8 cellular contexts compared by ENCODE assay signal in genomic region chr5:14156611-14157493, GRCh38. TPM values are rescaled to one million over a fixed set of nuclear protein-coding genes. Genes with fewer than 3 reads are reported as not detected.
DNase-seq lines count a peak whose midpoint lies in the region; ATAC-seq and TF ChIP-seq lines count a peak whose summit lies in the region.

No MANE protein-coding gene starts in this region.

- peak overlapping the region; percentile 66 for H3K9ac ChIP-seq in SK-N-SH

- ATAC-seq in GM21526 (IDR thresholded peaks at IDR 0.05; ENCODE audit: low FRiP score, unreplicated experiment): peak; percentile 46

- no peak overlapping the region for H2AFZ ChIP-seq in SK-N-SH (ENCODE audit: low read depth)

- H3F3A ChIP-seq in SK-N-SH (replicated peaks; ENCODE audit: insufficient read depth): peaks cover 51% of the 10 kb centered on the region

- 14% methylated on average over 9 of the region's 9 CpGs for WGBS in SK-N-SH (ENCODE audit: low lambda C conversion rate)
- WGBS in prostate gland: 37% methylated on average over 9 of the region's 9 CpGs

- TF ChIP-seq RAD21 in SK-N-SH (IDR thresholded peaks at IDR 0.05; ENCODE audit: low read length): no peak; the same call in 1 of the 2 replicates

- no peak overlapping the region for H3K27ac Mint-ChIP-seq in type B pancreatic cell

- peaks cover 4% of the 10 kb centered on the region for H3K36me3 Mint-ChIP-seq in type B pancreatic cell

- H3K9me3 Mint-ChIP-seq in type B pancreatic cell: peaks cover 5% of the 10 kb centered on the region

- peaks cover 99% of the 10 kb centered on the region for H3K79me2 ChIP-seq in SK-N-SH (ENCODE audit: insufficient read depth)

- peaks cover 43 to 52% of the 10 kb centered on the region in 2 experiments for H3K4me1 ChIP-seq in SK-N-SH (ENCODE audit: control insufficient read depth in 1 of 2, insufficient read depth in 2 of 2, low read depth in 1 of 2, low read length in 1 of 2)
- peaks cover 0 to 75% of the 10 kb centered on the region in 2 donors for H3K4me1 ChIP-seq in right atrium auricular region
- peaks cover 16 to 32% of the 10 kb centered on the region in 2 donors for H3K4me1 ChIP-seq in uterus
- peaks cover 9% of the 10 kb centered on the region for H3K4me1 ChIP-seq in prostate gland (replicated peaks)

- H3K27me3 ChIP-seq in SK-N-SH (ENCODE audit: insufficient read depth) (no peaks in the 10 kb centered on the region), right atrium auricular region (no peaks in the 10 kb centered on the region), uterus (no peaks in the 10 kb centered on the region), prostate gland (replicated peaks; ENCODE audit: insufficient read depth) (no peaks in the 10 kb centered on the region)

- CTCF ChIA-PET in SK-N-SH (lab: Yijun Ruan, JAX): interaction anchor here (1.0 to 2.1 kb wide), 6 partner anchors 8 to 114 kb away, joined by 3 to 5 read pairs (median 4); no protein-coding TSS in a partner anchor

- peak; percentile 95 for DNase-seq in Daoy (ENCODE audit: low read depth)
- DNase-seq in HS-27A (ENCODE audit: low read depth): peak; percentile 96
- DNase-seq in SK-N-SH: peak; percentile 45
- no peak for DNase-seq in right atrium auricular region (ENCODE audit: low spot score)
- DNase-seq in uterus: peak in 1 of 2 donors; percentile 63
- DNase-seq in type B pancreatic cell (ENCODE audit: extremely low spot score, unreplicated experiment): no peak
- DNase-seq in prostate gland (ENCODE audit: low spot score): no peak

- H3K4me3 Mint-ChIP-seq in type B pancreatic cell: no peak overlapping the region

- peak overlapping the region; percentile 30 to 33; a peak in 3 of 4 replicates for H3K4me3 ChIP-seq in SK-N-SH (ENCODE audit: low read depth in 2 of 2, low read length in 1 of 2)
- peak overlapping the region in 1 of 2 donors; percentile 23 for H3K4me3 ChIP-seq in right atrium auricular region
- H3K4me3 ChIP-seq in uterus: peak overlapping the region; percentile 14 to 29
- no peak overlapping the region for H3K4me3 ChIP-seq in prostate gland

- POLR2A ChIA-PET in SK-N-SH (lab: Yijun Ruan, JAX): no interaction called here

- peak overlapping the region; percentile 71 for H3K4me2 ChIP-seq in SK-N-SH

- peaks cover 100% of the 10 kb centered on the region for H4K20me1 ChIP-seq in SK-N-SH (ENCODE audit: insufficient read depth)

- intact Hi-C loops in uterus (cut with DNase I; ENCODE audit: low total_unique reads): no loop called here
- intact Hi-C loops in prostate gland (cut with DNase I): no loop called here

- no peaks in the 10 kb centered on the region for H3K27me3 Mint-ChIP-seq in type B pancreatic cell

- H3K9me3 ChIP-seq in SK-N-SH (no peaks in the 10 kb centered on the region), right atrium auricular region (no peaks in the 10 kb centered on the region), uterus (no peaks in the 10 kb centered on the region), prostate gland (no peaks in the 10 kb centered on the region)

- peak; percentile 49 to 83; a peak in 3 of 4 replicates for TF ChIP-seq EP300 in SK-N-SH (IDR thresholded peaks at IDR 0.05; ENCODE audit: borderline replicate concordance in 1 of 2, low read depth in 1 of 2, low read length in 1 of 2)

- H3K4me1 Mint-ChIP-seq in type B pancreatic cell (ENCODE audit: unreplicated experiment): peaks cover 40% of the 10 kb centered on the region

- H3K27ac ChIP-seq in SK-N-SH (ENCODE audit: low read depth in 2 of 2, low read length in 1 of 2) (peak overlapping the region; percentile 81 to 91), right atrium auricular region (peak overlapping the region; percentile 46 to 58), uterus (peak overlapping the region; percentile 85 to 92), prostate gland (peak overlapping the region in 1 of 2 donors; percentile 11)

- no peaks in the 10 kb centered on the region for H3K9me2 ChIP-seq in SK-N-SH

- H3K36me3 ChIP-seq in SK-N-SH (replicated peaks in 1 of 2; ENCODE audit: control insufficient read depth in 1 of 2, insufficient read depth in 2 of 2, low read length in 1 of 2): peaks cover 0 to 3% of the 10 kb centered on the region in 2 experiments
- no peaks in the 10 kb centered on the region for H3K36me3 ChIP-seq in right atrium auricular region
- H3K36me3 ChIP-seq in uterus: no peaks in the 10 kb centered on the region
- no peaks in the 10 kb centered on the region for H3K36me3 ChIP-seq in prostate gland

- TF ChIP-seq CTCF in SK-N-SH (IDR thresholded peaks at IDR 0.05) (no peak), right atrium auricular region (IDR thresholded peaks at IDR 0.05) (no peak), uterus (IDR thresholded peaks at IDR 0.05) (no peak), type B pancreatic cell (conservative IDR thresholded peaks at IDR 0.05) (no peak), prostate gland (IDR thresholded peaks at IDR 0.05) (no peak)

- TF ChIP-seq POLR2A in uterus (IDR thresholded peaks at IDR 0.05) (peak in 1 of 2 donors; percentile 11), prostate gland (IDR thresholded peaks at IDR 0.05) (no peak)

TF ChIP-seq in SK-N-SH, 30 proteins besides CTCF, POLR2A, EP300 and RAD21:
- TF ChIP-seq FOXM1 (IDR thresholded peaks at IDR 0.05; ENCODE audit: low read depth) (peak; percentile 85), RCOR1 (IDR thresholded peaks at IDR 0.05; ENCODE audit: low read length) (peak; percentile 2; the same call in 1 of the 2 replicates), NFIC (IDR thresholded peaks at IDR 0.05; ENCODE audit: borderline replicate concordance) (peak; percentile 82), SMC3 (IDR thresholded peaks at IDR 0.05; ENCODE audit: low read depth, low read length) (peak; percentile 6; the same call in 1 of the 2 replicates), PBX3 (IDR thresholded peaks at IDR 0.05) (peak; percentile 89), ELF1 (IDR thresholded peaks at IDR 0.05) (no peak; the same call in 1 of the 2 replicates), TAF1 (IDR thresholded peaks at IDR 0.05; ENCODE audit: borderline replicate concordance, low read depth, low read length) (no peak), ZBTB33 (IDR thresholded peaks at IDR 0.05; ENCODE audit: borderline replicate concordance, low read depth) (peak; percentile 54; the same call in 1 of the 2 replicates), GABPA (IDR thresholded peaks at IDR 0.05; ENCODE audit: low read depth) (no peak), RXRA (IDR thresholded peaks at IDR 0.05; ENCODE audit: borderline replicate concordance, low read depth) (peak; percentile 82), JUND (IDR thresholded peaks at IDR 0.05) (peak; percentile 77), FOXJ3 (CRISPR knock-in tag; IDR thresholded peaks at IDR 0.05) (no peak), FOSL2 (IDR thresholded peaks at IDR 0.05; ENCODE audit: borderline replicate concordance, low read depth) (peak; percentile 89), RFX5 (IDR thresholded peaks at IDR 0.05; ENCODE audit: low read length) (no peak), MEF2A (IDR thresholded peaks at IDR 0.05; ENCODE audit: borderline replicate concordance, low read depth) (peak; percentile 65; the same call in 1 of the 2 replicates), TEAD4 (IDR thresholded peaks at IDR 0.05; ENCODE audit: borderline replicate concordance, insufficient read depth) (peak; percentile 62; the same call in 1 of the 2 replicates), POLR2AphosphoS5 (IDR thresholded peaks at IDR 0.05; ENCODE audit: low read depth, low read length) (peak; percentile 65; the same call in 1 of the 2 replicates), TCF12 (IDR thresholded peaks at IDR 0.05) (peak; percentile 88)

RNA-seq across cellular contexts. Expression of gene TRIO, which starts 13.7 kb away (rescaled TPM):
- 99.7 and 112 TPM in 2 replicates for total RNA-seq in Daoy (2014; rRNA removed; shearing (Covaris generic))
- polyA plus RNA-seq in SK-N-SH (2012; rRNA removed): 225 and 229 TPM in 2 replicates
- polyA plus RNA-seq in SK-N-SH (2012; cell fraction: cytosol; rRNA removed): 101 and 117 TPM in 2 replicates
- polyA plus RNA-seq in SK-N-SH (2012; cell fraction: nucleus; rRNA removed): 1,118 and 1,202 TPM in 2 replicates
- total RNA-seq in right atrium auricular region (10 to 100 TPM; 51.6 to 67.0 TPM), uterus (100 to 1,000 TPM in 3 of 4 donors, 10 to 100 TPM in 1; 93.5 to 234 (median 207) TPM), type B pancreatic cell (ENCODE audit: low replicate concordance) (61.9 and 145 TPM in 2 replicates), prostate gland (100 to 1,000 TPM in 1 of 2 donors, 10 to 100 TPM in 1; 90.3 to 197 TPM)

Comparison
In these comparisons a context has a peak if more than half of its experiments do, and no peak if none do; other contexts are left out.
1. DNase-seq: peak in Daoy (single experiment), HS-27A (single experiment) and SK-N-SH (single experiment); none in right atrium auricular region (single experiment), type B pancreatic cell (single experiment) and prostate gland (single experiment).
2. H3K4me3 ChIP-seq: peak in SK-N-SH (2 of 2) and uterus (2 of 2); none in prostate gland (0 of 2).